ENCODE assay signal across 8 cellular contexts in the genomic region with DNA sequence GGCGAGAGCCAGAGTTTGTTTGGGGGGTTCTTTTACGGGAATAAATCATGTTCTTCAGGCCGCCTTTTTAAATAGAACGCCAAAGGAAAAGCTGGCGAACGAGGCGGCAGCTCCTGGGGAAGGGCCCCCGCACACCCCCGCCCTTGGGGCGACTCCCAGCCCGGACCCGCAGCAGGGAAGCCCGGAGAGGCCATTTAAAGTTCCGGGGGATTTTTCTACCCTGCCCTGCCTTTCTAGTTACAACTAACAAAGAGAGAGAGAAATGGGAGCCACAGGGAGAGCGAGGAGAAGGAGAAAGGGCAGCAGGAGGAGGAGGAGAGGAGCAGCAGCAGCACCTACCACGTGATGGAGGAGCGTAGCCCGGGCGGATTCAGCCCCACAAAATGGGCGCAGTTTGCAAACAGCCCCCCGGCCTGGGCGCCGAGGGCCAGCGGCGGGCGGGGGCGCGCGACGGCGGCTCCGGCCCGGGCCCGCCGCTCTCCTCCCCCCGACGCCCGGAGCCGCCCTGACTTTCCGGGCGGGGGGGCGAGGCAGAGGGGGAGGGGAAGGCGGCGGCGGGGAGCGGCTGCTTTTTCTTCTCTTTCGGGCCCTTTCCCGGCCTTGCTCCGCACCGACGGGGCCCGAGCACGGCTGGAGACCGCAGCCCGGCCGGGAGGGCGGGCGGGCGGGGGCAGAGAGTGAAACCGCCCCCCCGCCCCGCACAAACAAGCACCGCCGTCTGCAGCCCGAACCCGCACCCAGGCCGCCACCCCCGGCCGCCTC. TPM values are rescaled to one million over a fixed set of nuclear protein-coding genes. Genes with fewer than 3 reads are reported as not detected.
DNase-seq lines count a peak whose midpoint lies in the region; ATAC-seq and TF ChIP-seq lines count a peak whose summit lies in the region.

No MANE protein-coding gene starts in this region.

- peak overlapping the region; percentile 96 for H3K27ac Mint-ChIP-seq in activated CD4-positive, alpha-beta T cell treated with anti-CD3 and anti-CD28 coated beads for 36 hours

- no peak for TF ChIP-seq CTCF in liver (IDR thresholded peaks at IDR 0.05; ENCODE audit: low read depth, low read length, missing input control)

- peak in 1 of 2 donors; percentile 21 for TF ChIP-seq RAD21 in liver (IDR thresholded peaks at IDR 0.05)

- ATAC-seq in GM19023 (IDR thresholded peaks at IDR 0.05; ENCODE audit: unreplicated experiment) (peak; percentile 40), HG03175 (IDR thresholded peaks at IDR 0.05; ENCODE audit: unreplicated experiment) (peak; percentile 32)
- peak; percentile 13 for ATAC-seq in activated CD4-positive, alpha-beta T cell treated with anti-CD3 and anti-CD28 coated beads for 36 hours

- H3K36me3 Mint-ChIP-seq in activated CD4-positive, alpha-beta T cell treated with anti-CD3 and anti-CD28 coated beads for 36 hours (ENCODE audit: low read depth), result peaks cover 5% of the 10 kb centered on the region

- H3K27ac ChIP-seq in liver (ENCODE audit: low read depth in 1 of 2, low read length in 2 of 2), result peak overlapping the region; percentile 94 to 97

- peak overlapping the region; percentile 38 to 87 for H3K9ac ChIP-seq in liver (ENCODE audit: low read depth in 1 of 2, low read length in 2 of 2)

- H3K27me3 Mint-ChIP-seq in activated CD4-positive, alpha-beta T cell treated with anti-CD3 and anti-CD28 coated beads for 36 hours, result no peaks in the 10 kb centered on the region

- H3K27me3 ChIP-seq in liver (ENCODE audit: control insufficient read depth in 4 of 4, insufficient read depth in 4 of 4, low read length in 3 of 4), result no peaks in the 10 kb centered on the region

- POLR2A ChIA-PET in activated CD4-positive, alpha-beta T cell treated with anti-CD3 and anti-CD28 coated beads for 36 hours (lab: Charles Lee), result interaction anchor here (0.5 to 1.0 kb wide), 6 partner anchors 14 to 154 kb away, joined by 3 to 6 read pairs (median 4); no protein-coding TSS in a partner anchor

- H3K9me3 Mint-ChIP-seq in activated CD4-positive, alpha-beta T cell treated with anti-CD3 and anti-CD28 coated beads for 36 hours (ENCODE audit: low read depth), result no peaks in the 10 kb centered on the region

- no peaks in the 10 kb centered on the region for H3K36me3 ChIP-seq in liver (ENCODE audit: control insufficient read depth in 4 of 4, insufficient read depth in 3 of 4, low read depth in 1 of 4, low read length in 3 of 4)

- WGBS in liver, result under 1% methylated on average over 69 of the region's 69 CpGs

- peak overlapping the region; percentile 45 to 93 (median 74) for H3K4me3 ChIP-seq in liver (ENCODE audit: low read depth in 1 of 3, low read length in 3 of 3)

- peaks cover 62% of the 10 kb centered on the region for H3K4me1 Mint-ChIP-seq in activated CD4-positive, alpha-beta T cell treated with anti-CD3 and anti-CD28 coated beads for 36 hours

- DNase-seq in AG20443 (ENCODE audit: low spot score) (peak; percentile 88), NCI-H510A (lab: John Stamatoyannopoulos, UW) (peak; percentile 87), dedifferentiated amniotic fluid mesenchymal stem cell (ENCODE audit: extremely low spot score) (peak; percentile 81)
- DNase-seq in activated CD4-positive, alpha-beta T cell treated with anti-CD3 and anti-CD28 coated beads for 36 hours, result peak; percentile 74
- DNase-seq in stimulated activated CD4-positive, alpha-beta T cell treated with anti-CD3 and anti-CD28 coated beads, Interleukin-4, amount 100 ng/mL, for 1 hour, result peak; percentile 64

- peak overlapping the region; percentile 89 for H3K4me3 Mint-ChIP-seq in activated CD4-positive, alpha-beta T cell treated with anti-CD3 and anti-CD28 coated beads for 36 hours

- H3K9me3 ChIP-seq in liver (ENCODE audit: control insufficient read depth in 4 of 4, low read length in 3 of 4), result no peaks in the 10 kb centered on the region

- intact Hi-C loops in activated CD4-positive, alpha-beta T cell treated with anti-CD3 and anti-CD28 coated beads for 36 hours (cut with DNase I, micrococcal nuclease), result loop anchor here (1.0 to 10.0 kb wide), 11 partner anchors 20 to 1455 kb away; a partner anchor contains a TSS

- CTCF ChIA-PET in activated CD4-positive, alpha-beta T cell treated with anti-CD3 and anti-CD28 coated beads for 36 hours (lab: Charles Lee), result interaction anchor here (0.6 to 1.5 kb wide), 26 partner anchors 9 to 641 kb away, joined by 3 to 11 read pairs (median 4); no protein-coding TSS in a partner anchor

- peaks cover 11 to 27% (median 23%) of the 10 kb centered on the region in 4 donors for H3K4me1 ChIP-seq in liver (ENCODE audit: control insufficient read depth in 4 of 4, insufficient read depth in 4 of 4, low read length in 3 of 4)

TF ChIP-seq in liver, 16 proteins besides CTCF, POLR2A, EP300 and RAD21:
- TF ChIP-seq, protein P1, sequence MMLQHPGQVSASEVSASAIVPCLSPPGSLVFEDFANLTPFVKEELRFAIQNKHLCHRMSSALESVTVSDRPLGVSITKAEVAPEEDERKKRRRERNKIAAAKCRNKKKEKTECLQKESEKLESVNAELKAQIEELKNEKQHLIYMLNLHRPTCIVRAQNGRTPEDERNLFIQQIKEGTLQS (IDR thresholded peaks at IDR 0.05), result no peak
- TF ChIP-seq FOXA1 (IDR thresholded peaks at IDR 0.05) (no peak), TAF1 (conservative IDR thresholded peaks at IDR 0.05) (no peak), GABPA (IDR thresholded peaks at IDR 0.05 in 1 of 2, conservative IDR thresholded peaks at IDR 0.05 in 1 of 2) (no peak), HNF4A (conservative IDR thresholded peaks at IDR 0.05) (no peak), EGR1 (IDR thresholded peaks at IDR 0.05; ENCODE audit: low read depth in 2 of 2) (no peak), HNF4G (IDR thresholded peaks at IDR 0.05) (no peak), SP1 (IDR thresholded peaks at IDR 0.05) (no peak)
- TF ChIP-seq, protein P2, sequence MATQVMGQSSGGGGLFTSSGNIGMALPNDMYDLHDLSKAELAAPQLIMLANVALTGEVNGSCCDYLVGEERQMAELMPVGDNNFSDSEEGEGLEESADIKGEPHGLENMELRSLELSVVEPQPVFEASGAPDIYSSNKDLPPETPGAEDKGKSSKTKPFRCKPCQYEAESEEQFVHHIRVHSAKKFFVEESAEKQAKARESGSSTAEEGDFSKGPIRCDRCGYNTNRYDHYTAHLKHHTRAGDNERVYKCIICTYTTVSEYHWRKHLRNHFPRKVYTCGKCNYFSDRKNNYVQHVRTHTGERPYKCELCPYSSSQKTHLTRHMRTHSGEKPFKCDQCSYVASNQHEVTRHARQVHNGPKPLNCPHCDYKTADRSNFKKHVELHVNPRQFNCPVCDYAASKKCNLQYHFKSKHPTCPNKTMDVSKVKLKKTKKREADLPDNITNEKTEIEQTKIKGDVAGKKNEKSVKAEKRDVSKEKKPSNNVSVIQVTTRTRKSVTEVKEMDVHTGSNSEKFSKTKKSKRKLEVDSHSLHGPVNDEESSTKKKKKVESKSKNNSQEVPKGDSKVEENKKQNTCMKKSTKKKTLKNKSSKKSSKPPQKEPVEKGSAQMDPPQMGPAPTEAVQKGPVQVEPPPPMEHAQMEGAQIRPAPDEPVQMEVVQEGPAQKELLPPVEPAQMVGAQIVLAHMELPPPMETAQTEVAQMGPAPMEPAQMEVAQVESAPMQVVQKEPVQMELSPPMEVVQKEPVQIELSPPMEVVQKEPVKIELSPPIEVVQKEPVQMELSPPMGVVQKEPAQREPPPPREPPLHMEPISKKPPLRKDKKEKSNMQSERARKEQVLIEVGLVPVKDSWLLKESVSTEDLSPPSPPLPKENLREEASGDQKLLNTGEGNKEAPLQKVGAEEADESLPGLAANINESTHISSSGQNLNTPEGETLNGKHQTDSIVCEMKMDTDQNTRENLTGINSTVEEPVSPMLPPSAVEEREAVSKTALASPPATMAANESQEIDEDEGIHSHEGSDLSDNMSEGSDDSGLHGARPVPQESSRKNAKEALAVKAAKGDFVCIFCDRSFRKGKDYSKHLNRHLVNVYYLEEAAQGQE (IDR thresholded peaks at IDR 0.05), result no peak
- TF ChIP-seq, protein P3, sequence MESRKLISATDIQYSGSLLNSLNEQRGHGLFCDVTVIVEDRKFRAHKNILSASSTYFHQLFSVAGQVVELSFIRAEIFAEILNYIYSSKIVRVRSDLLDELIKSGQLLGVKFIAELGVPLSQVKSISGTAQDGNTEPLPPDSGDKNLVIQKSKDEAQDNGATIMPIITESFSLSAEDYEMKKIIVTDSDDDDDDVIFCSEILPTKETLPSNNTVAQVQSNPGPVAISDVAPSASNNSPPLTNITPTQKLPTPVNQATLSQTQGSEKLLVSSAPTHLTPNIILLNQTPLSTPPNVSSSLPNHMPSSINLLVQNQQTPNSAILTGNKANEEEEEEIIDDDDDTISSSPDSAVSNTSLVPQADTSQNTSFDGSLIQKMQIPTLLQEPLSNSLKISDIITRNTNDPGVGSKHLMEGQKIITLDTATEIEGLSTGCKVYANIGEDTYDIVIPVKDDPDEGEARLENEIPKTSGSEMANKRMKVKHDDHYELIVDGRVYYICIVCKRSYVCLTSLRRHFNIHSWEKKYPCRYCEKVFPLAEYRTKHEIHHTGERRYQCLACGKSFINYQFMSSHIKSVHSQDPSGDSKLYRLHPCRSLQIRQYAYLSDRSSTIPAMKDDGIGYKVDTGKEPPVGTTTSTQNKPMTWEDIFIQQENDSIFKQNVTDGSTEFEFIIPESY (IDR thresholded peaks at IDR 0.05), result no peak

RNA-seq across cellular contexts. Expression of a gene that starts 0.6 kb away (rescaled TPM):
- 10 to 100 TPM; 46.8 to 64.5 TPM for total RNA-seq in activated CD4-positive, alpha-beta T cell treated with anti-CD3 and anti-CD28 coated beads for 36 hours
- 10 to 100 TPM; 37.5 to 86.3 TPM for total RNA-seq in liver
- polyA plus RNA-seq in liver, result 10 to 100 TPM in 1 of 2 donors, 1 to 10 TPM in 1; 5.5 to 10.5 TPM

Comparison
In these comparisons a context has a peak if more than half of its experiments do, and no peak if none do; other contexts are left out.
1. Peak in every context shown above with its lines: DNase-seq, ATAC-seq, H3K4me3 ChIP-seq and H3K27ac ChIP-seq.